ENCODE assay signal across 26 cellular contexts in genomic region chr5:13833440-13833839, GRCh38.
"Had no signal": no experiment of that assay in that cellular context is flagged by ENCODE, and none has a peak within 500 bp of the region (broad histone marks: within the 10 kb centered on the region; RNA-seq: fewer than 3 reads in every experiment).

No MANE protein-coding gene starts in this region.

- H3K36me3 ChIP-seq: colonic mucosa, heart left ventricle had no signal

- FAIRE-seq: astrocyte, frontal cortex had no signal

- DNase-seq: activated CD4-positive, alpha-beta memory T cell treated with anti-CD3 and anti-CD28 coated beads, Interleukin-2, amount 10 ng/mL, durations not matched to agents 7 days and 5 days; activated CD4-positive, alpha-beta T cell treated with anti-CD3 and anti-CD28 coated beads for 1 hour; activated CD4-positive, alpha-beta T cell treated with anti-CD3 and anti-CD28 coated beads for 4 hours; activated CD4-positive, alpha-beta T cell treated with anti-CD3 and anti-CD28 coated beads, Interleukin-2, amount 10 ng/mL, durations not matched to agents 7 days and 5 days; activated CD4-positive, alpha-beta T cell treated with anti-CD3 and anti-CD28 coated beads, Interleukin-2, amount 50 U/mL, for 4 hours; activated CD8-positive, alpha-beta memory T cell treated with anti-CD3 and anti-CD28 coated beads, Interleukin-2, amount 50 U/mL, for 48 hours; activated gamma-delta T cell treated with Interleukin-2 at 50 U/mL for 16 hours; activated naive CD4-positive, alpha-beta T cell treated with anti-CD3 and anti-CD28 coated beads, Interleukin-2, amount 50 U/mL, for 16 hours; activated naive CD4-positive, alpha-beta T cell treated with Interleukin-2 at 50 U/mL for 16 hours; activated T-cell treated with anti-CD3 and anti-CD28 coated beads for 4 hours; activated T-cell treated with anti-CD3 and anti-CD28 coated beads, Interleukin-2, amount 50 U/mL, for 24 hours; activated T-cell treated with anti-CD3 and anti-CD28 coated beads, Interleukin-2, amount 50 U/mL, for 72 hours; amniotic stem cell; anterior cingulate cortex; central memory CD4-positive, alpha-beta T cell; cerebellar nuclear complex; colonic mucosa; effector CD8-positive, alpha-beta T cell; foreskin fibroblast; glutamatergic neuron; heart left ventricle; hypothalamus; T-helper 17 cell had no signal

- H3K4me1 ChIP-seq: colonic mucosa, heart left ventricle had no signal

- H3K4me3 ChIP-seq: colonic mucosa, heart left ventricle had no signal

- H3K9me3 ChIP-seq: colonic mucosa had no signal

- H3K27me3 ChIP-seq: colonic mucosa had no signal

- H3K27ac ChIP-seq: colonic mucosa, heart left ventricle had no signal

- ATAC-seq: activated T-cell treated with anti-CD3 and anti-CD28 coated beads, Interleukin-2, amount 50 U/mL, for 72 hours; esophagus mucosa; heart left ventricle; T-helper 17 cell had no signal
